In the genomic region with DNA sequence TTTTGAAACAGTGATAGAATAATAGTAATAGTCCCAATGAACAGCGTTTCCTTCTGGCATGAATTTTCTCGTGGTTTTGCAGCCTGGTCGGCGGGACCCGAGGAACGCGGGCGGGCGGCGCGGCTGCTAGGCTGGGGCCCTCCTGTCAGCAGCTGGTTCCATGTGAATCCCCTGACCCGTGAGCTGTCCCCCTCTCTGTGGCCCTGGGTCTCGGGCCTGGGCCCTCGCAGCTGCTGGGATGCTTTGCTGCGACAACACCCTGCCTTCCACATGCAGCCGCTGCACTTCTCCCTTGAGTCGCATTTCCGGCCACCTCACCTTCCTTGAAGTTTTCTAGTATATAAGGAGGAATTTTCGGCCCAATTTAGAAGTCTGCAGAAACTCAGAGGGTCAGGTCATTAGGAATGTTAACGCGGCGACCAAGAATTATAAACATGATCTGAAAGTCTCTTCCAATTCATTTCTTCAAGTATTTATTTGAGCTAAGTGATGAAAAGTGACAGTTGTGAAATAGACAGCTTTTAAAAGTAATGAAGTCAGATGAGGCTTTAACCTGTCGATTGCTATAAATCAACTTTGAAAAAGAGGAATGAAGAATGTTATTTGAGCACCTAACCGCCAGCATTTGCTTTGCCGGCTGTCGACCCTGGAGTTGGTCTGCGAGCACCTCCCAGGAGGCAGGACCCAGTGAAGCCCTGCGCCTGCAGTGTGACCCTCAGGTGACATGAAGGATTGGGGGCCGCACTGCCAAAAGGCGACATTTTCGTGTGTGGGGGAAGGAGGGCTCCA, we compare ENCODE assay signal across 8 cellular contexts. TPM values are rescaled to one million over a fixed set of nuclear protein-coding genes. Genes with fewer than 3 reads are reported as not detected.
DNase-seq lines count a peak whose midpoint lies in the region; ATAC-seq, FAIRE-seq and TF ChIP-seq lines count a peak whose summit lies in the region.

No MANE protein-coding gene starts in this region.

- H3K4me1 ChIP-seq in ES-I3 (ENCODE audit: insufficient read depth, low read length), result peaks cover 11% of the 10 kb centered on the region
- peaks cover 4% of the 10 kb centered on the region; the same call in 1 of the 2 replicates for H3K4me1 ChIP-seq in SJCRH30
- peaks cover 3% of the 10 kb centered on the region for H3K4me1 ChIP-seq in psoas muscle

- DNase-seq in SJCRH30, result no peak
- DNase-seq in epithelial cell of proximal tubule (ENCODE audit: low read depth), result no peak
- DNase-seq in psoas muscle, result no peak
- no peak for DNase-seq in hepatic stellate cell (ENCODE audit: low spot score)
- DNase-seq in urothelium cell line (ENCODE audit: low spot score), result no peak
- no peak for DNase-seq in G401 (ENCODE audit: low spot score)

- TF ChIP-seq CTCF in epithelial cell of proximal tubule (conservative IDR thresholded peaks at IDR 0.05; ENCODE audit: low read depth, low read length) (no peak), psoas muscle (IDR thresholded peaks at IDR 0.05) (no peak)

- H3K4me3 ChIP-seq in SJCRH30 (peak overlapping the region; percentile 70; the same call in 1 of the 2 replicates), epithelial cell of proximal tubule (ENCODE audit: low read depth, low read length) (peak overlapping the region; percentile 74), psoas muscle (peak overlapping the region; percentile 68)

- in situ Hi-C loops in G401 (cut with HindIII; ENCODE audit: low sequenced_read_pairs), result no loop called here

- intact Hi-C loops in psoas muscle (cut with DNase I), result loop anchor here (5.0 to 10.0 kb wide), 4 partner anchors 224 to 1397 kb away; no protein-coding TSS in a partner anchor

- peak overlapping the region; percentile 18; the same call in 1 of the 2 replicates for H3K9ac ChIP-seq in ES-I3 (ENCODE audit: low read depth, low read length)

- FAIRE-seq in urothelium cell line (lab: Jason Lieb, UNC), result no peak

- ATAC-seq in psoas muscle, result no peak
- no peak for ATAC-seq in GM21360 (IDR thresholded peaks at IDR 0.05; ENCODE audit: unreplicated experiment)

- WGBS in psoas muscle, 3 donors, result 85 to 88% (median 87%) methylated on average over 31 of the region's 31 CpGs

- H3K9me3 ChIP-seq in ES-I3 (ENCODE audit: control insufficient read depth, insufficient read depth, low read length) (no peaks in the 10 kb centered on the region), SJCRH30 (replicated peaks) (no peaks in the 10 kb centered on the region), psoas muscle (no peaks in the 10 kb centered on the region)

- H3K36me3 ChIP-seq in ES-I3 (ENCODE audit: insufficient read depth, low read length) (no peaks in the 10 kb centered on the region), SJCRH30 (no peaks in the 10 kb centered on the region), psoas muscle (ENCODE audit: insufficient read depth in 1 of 2, low read depth in 1 of 2) (no peaks in the 10 kb centered on the region)

- H3K27me3 ChIP-seq in SJCRH30, result no peaks in the 10 kb centered on the region
- H3K27me3 ChIP-seq in psoas muscle (ENCODE audit: insufficient read depth in 3 of 3, low read length in 2 of 3), result peaks cover 4 to 92% (median 38%) of the 10 kb centered on the region in 3 donors

- H3K27ac ChIP-seq in SJCRH30 (no peak overlapping the region), psoas muscle (peak overlapping the region; percentile 23)

RNA-seq across cellular contexts. Expression of gene NR2F2, which starts 27.7 kb away (rescaled TPM):
- 24.5 and 24.9 TPM in 2 replicates for total RNA-seq in SJCRH30 (2014; rRNA removed; shearing (Covaris generic))
- total RNA-seq in epithelial cell of proximal tubule (17.6 and 17.7 TPM in 2 replicates), psoas muscle (10 to 100 TPM; 14.5 to 17.1 (median 15.7) TPM)
- polyA plus RNA-seq in psoas muscle, result 10 to 100 TPM; 10.3 to 20.1 (median 11.3) TPM
- total RNA-seq in G401 (2014; rRNA removed; shearing (Covaris generic)), result 2.3 and 3.6 TPM in 2 replicates
